9 cellular contexts compared by ENCODE assay signal in genomic region chr3:191966556-191966955, GRCh38.
"Had no signal": no experiment of that assay in that cellular context is flagged by ENCODE, and none has a peak within 500 bp of the region (broad histone marks: within the 10 kb centered on the region; RNA-seq: fewer than 3 reads in every experiment).

No MANE protein-coding gene starts in this region.

- H3K27ac Mint-ChIP-seq: GM23338, HFFc6 had no signal

- H3K4me3 Mint-ChIP-seq: GM23338, H9, HFFc6 had no signal

- H3K9me3 ChIP-seq: HAP-1 had no signal

- ATAC-seq: GM23338, HCT116 had no signal

- H3K9ac ChIP-seq: GM23248 had no signal

- H3K4me3 ChIP-seq: GM23248, GM23338, HAP-1 had no signal

- H3K9me3 Mint-ChIP-seq: GM23338, H9 had no signal

- H3K4me1 ChIP-seq: HAP-1 had no signal

- H3K27ac ChIP-seq: GM23248 had no signal

- DNase-seq: GM23248, GOT3, H7, H9, HCEC 1CT, HFFc6 had no signal

- H3K36me3 ChIP-seq: HAP-1 had no signal

- H3K4me2 ChIP-seq: GM23338 had no signal

- H2AFZ ChIP-seq: GM23248 had no signal
